ENCODE assay signal across 16 cellular contexts in genomic region chr22:39558254-39558727, GRCh38. TPM values are rescaled to one million over a fixed set of nuclear protein-coding genes. Genes with fewer than 3 reads are reported as not detected.
DNase-seq lines count a peak whose midpoint lies in the region; ATAC-seq and TF ChIP-seq lines count a peak whose summit lies in the region.
"Had no signal": no experiment of that assay in that cellular context is flagged by ENCODE, and none has a peak within 500 bp of the region (broad histone marks: within the 10 kb centered on the region; RNA-seq: fewer than 3 reads in every experiment).

No MANE protein-coding gene starts in this region.

- no peaks in the 10 kb centered on the region for H3K36me3 ChIP-seq in cardiac muscle cell
- H3K36me3 ChIP-seq in right atrium auricular region: no peaks in the 10 kb centered on the region
- H3K36me3 ChIP-seq in iPS-20b (ENCODE audit: insufficient read depth, low read depth, low read length): no peaks in the 10 kb centered on the region
- no peaks in the 10 kb centered on the region for H3K36me3 ChIP-seq in thoracic aorta
- H3K36me3 ChIP-seq: BLaER1, brain microvascular endothelial cell had no signal

- H3K27ac Mint-ChIP-seq in activated T-helper 2 cell treated with anti-CD3 and anti-CD28 coated beads, Interferon-gamma antibody, Interleukin-2, Interleukin-4, amounts not matched to agents 10 μg/mL and 5 μg/mL and 100 μg/mL, durations not matched to agents 14 hours and 24 hours and 36 hours: no peak overlapping the region
- H3K27ac Mint-ChIP-seq: HFFc6 had no signal

- H3K4me3 ChIP-seq in cardiac muscle cell: peak overlapping the region; percentile 24
- peak overlapping the region in 1 of 2 donors; percentile 31 for H3K4me3 ChIP-seq in right atrium auricular region
- peak overlapping the region; percentile 40; the same call in 1 of the 2 replicates for H3K4me3 ChIP-seq in iPS-20b (ENCODE audit: low read length)
- peak overlapping the region; percentile 48 for H3K4me3 ChIP-seq in thoracic aorta
- H3K4me3 ChIP-seq: lung had no signal

- H3K36me3 Mint-ChIP-seq in activated T-helper 2 cell treated with anti-CD3 and anti-CD28 coated beads, Interferon-gamma antibody, Interleukin-2, Interleukin-4, amounts not matched to agents 10 μg/mL and 5 μg/mL and 100 μg/mL, durations not matched to agents 14 hours and 24 hours and 36 hours (ENCODE audit: low read depth): no peaks in the 10 kb centered on the region

- ATAC-seq in thoracic aorta (ENCODE audit: insufficient number of reproducible peaks, low FRiP score, low read depth) (no peak), HG03045 (IDR thresholded peaks at IDR 0.05; ENCODE audit: unreplicated experiment) (no peak), HG02870 (IDR thresholded peaks at IDR 0.05; ENCODE audit: unreplicated experiment) (no peak), HG03571 (IDR thresholded peaks at IDR 0.05; ENCODE audit: unreplicated experiment) (no peak)

- H3K27me3 ChIP-seq in cardiac muscle cell (peaks cover 41% of the 10 kb centered on the region), right atrium auricular region (peaks cover 8 to 14% of the 10 kb centered on the region in 2 donors), iPS-20b (ENCODE audit: insufficient read depth, low read length) (peaks cover 82% of the 10 kb centered on the region), thoracic aorta (replicated peaks; ENCODE audit: insufficient read depth) (peaks cover 9% of the 10 kb centered on the region)

- no peak overlapping the region for H3K27ac ChIP-seq in cardiac muscle cell
- H3K27ac ChIP-seq in right atrium auricular region: no peak overlapping the region
- H3K27ac ChIP-seq in iPS-20b (ENCODE audit: low read length): no peak overlapping the region
- H3K27ac ChIP-seq in thoracic aorta: no peak overlapping the region
- H3K27ac ChIP-seq: BLaER1, brain microvascular endothelial cell had no signal

- intact Hi-C loops in activated T-helper 2 cell treated with anti-CD3 and anti-CD28 coated beads, Interferon-gamma antibody, Interleukin-2, Interleukin-4, amounts not matched to agents 10 μg/mL and 5 μg/mL and 100 μg/mL, durations not matched to agents 14 hours and 24 hours and 36 hours (cut with micrococcal nuclease): no loop called here

- H3K27me3 Mint-ChIP-seq in activated T-helper 2 cell treated with anti-CD3 and anti-CD28 coated beads, Interferon-gamma antibody, Interleukin-2, Interleukin-4, amounts not matched to agents 10 μg/mL and 5 μg/mL and 100 μg/mL, durations not matched to agents 14 hours and 24 hours and 36 hours (ENCODE audit: low read depth): peaks cover 42% of the 10 kb centered on the region

- DNase-seq in cardiac muscle cell (ENCODE audit: low read depth in 1 of 2, low spot score in 1 of 2): peak in 1 of 2 donors; percentile 32
- DNase-seq in right atrium auricular region (ENCODE audit: low spot score): no peak
- no peak for DNase-seq in activated T-helper 2 cell treated with anti-CD3 and anti-CD28 coated beads, Interferon-gamma antibody, Interleukin-2, Interleukin-4, amounts not matched to agents 10 μg/mL and 5 μg/mL and 100 μg/mL, durations not matched to agents 14 hours and 24 hours and 36 hours (ENCODE audit: low spot score)
- DNase-seq in thoracic aorta (ENCODE audit: low spot score): no peak
- DNase-seq: brain microvascular endothelial cell; HFFc6; NCI-H510A; stimulated activated CD4-positive, alpha-beta T cell treated with anti-CD3 and anti-CD28 coated beads, Interleukin-2, amount 100 ng/mL, for 48 hours; T1000 had no signal

- no peak overlapping the region for H3K9ac ChIP-seq in iPS-20b (ENCODE audit: low read depth, low read length)
- H3K9ac ChIP-seq: BLaER1 had no signal

- H3K4me3 Mint-ChIP-seq in activated T-helper 2 cell treated with anti-CD3 and anti-CD28 coated beads, Interferon-gamma antibody, Interleukin-2, Interleukin-4, amounts not matched to agents 10 μg/mL and 5 μg/mL and 100 μg/mL, durations not matched to agents 14 hours and 24 hours and 36 hours (ENCODE audit: low read depth): peak overlapping the region; percentile 17
- H3K4me3 Mint-ChIP-seq: HFFc6 had no signal

- H3K9me3 ChIP-seq in cardiac muscle cell (ENCODE audit: low read depth) (no peaks in the 10 kb centered on the region), right atrium auricular region (no peaks in the 10 kb centered on the region), iPS-20b (ENCODE audit: insufficient read depth, low read depth, low read length) (no peaks in the 10 kb centered on the region), thoracic aorta (no peaks in the 10 kb centered on the region)
- H3K9me3 ChIP-seq: BLaER1 had no signal

- TF ChIP-seq CTCF in cardiac muscle cell (IDR thresholded peaks at IDR 0.05; ENCODE audit: low read depth, low read length): no peak
- TF ChIP-seq CTCF in right atrium auricular region (IDR thresholded peaks at IDR 0.05): no peak
- no peak for TF ChIP-seq CTCF in thoracic aorta (IDR thresholded peaks at IDR 0.05)

- no peaks in the 10 kb centered on the region for H3K9me3 Mint-ChIP-seq in activated T-helper 2 cell treated with anti-CD3 and anti-CD28 coated beads, Interferon-gamma antibody, Interleukin-2, Interleukin-4, amounts not matched to agents 10 μg/mL and 5 μg/mL and 100 μg/mL, durations not matched to agents 14 hours and 24 hours and 36 hours
- H3K9me3 Mint-ChIP-seq: HFFc6 had no signal

- H3K4me1 Mint-ChIP-seq in activated T-helper 2 cell treated with anti-CD3 and anti-CD28 coated beads, Interferon-gamma antibody, Interleukin-2, Interleukin-4, amounts not matched to agents 10 μg/mL and 5 μg/mL and 100 μg/mL, durations not matched to agents 14 hours and 24 hours and 36 hours (ENCODE audit: low read depth): peaks cover 2% of the 10 kb centered on the region

- H3K4me1 ChIP-seq in cardiac muscle cell (ENCODE audit: low read depth) (peaks cover 6% of the 10 kb centered on the region), right atrium auricular region (peaks cover 0 to 13% of the 10 kb centered on the region in 2 donors), iPS-20b (ENCODE audit: insufficient read depth, low read length) (no peaks in the 10 kb centered on the region), thoracic aorta (ENCODE audit: control insufficient read depth in 1 of 2, low read depth in 2 of 2) (peaks cover 6 to 7% of the 10 kb centered on the region in 2 donors)

RNA-seq across cellular contexts. Expression of gene CACNA1I, which starts 12.3 kb away (rescaled TPM):
- total RNA-seq in cardiac muscle cell (0.14 and 0.24 TPM in 2 replicates), right atrium auricular region (under 1 TPM in 1 of 2 donors, not detected in 1; 0.08 TPM), thoracic aorta (under 1 TPM; 0.14 to 0.21 TPM)
- 0.04 and 0.47 TPM in 2 replicates for polyA plus RNA-seq in cardiac muscle cell
- 0.09 TPM in 2 replicates for total RNA-seq in activated T-helper 2 cell treated with anti-CD3 and anti-CD28 coated beads, Interferon-gamma antibody, Interleukin-2, Interleukin-4, amounts not matched to agents 10 μg/mL and 5 μg/mL and 100 μg/mL, durations not matched to agents 14 hours and 24 hours and 36 hours
- total RNA-seq: HFFc6, HT1080 had no signal

RNA-seq across cellular contexts. Expression of gene RPS19BP1, which starts 25.7 kb away (rescaled TPM):
- total RNA-seq in cardiac muscle cell (144 and 169 TPM in 2 replicates), right atrium auricular region (100 to 1,000 TPM in 1 of 2 donors, 10 to 100 TPM in 1; 88.1 to 135 TPM), thoracic aorta (10 to 100 TPM; 77.7 to 89.6 TPM)
- polyA plus RNA-seq in cardiac muscle cell: 112 and 150 TPM in 2 replicates
- 76.9 and 78.4 TPM in 2 replicates for total RNA-seq in activated T-helper 2 cell treated with anti-CD3 and anti-CD28 coated beads, Interferon-gamma antibody, Interleukin-2, Interleukin-4, amounts not matched to agents 10 μg/mL and 5 μg/mL and 100 μg/mL, durations not matched to agents 14 hours and 24 hours and 36 hours

RNA-seq across cellular contexts. Expression of gene ATF4, which starts 37.9 kb away (rescaled TPM):
- total RNA-seq in cardiac muscle cell: 283 and 375 TPM in 2 replicates
- polyA plus RNA-seq in cardiac muscle cell: 194 and 203 TPM in 2 replicates
- total RNA-seq in right atrium auricular region: 100 to 1,000 TPM; 155 to 256 TPM
- total RNA-seq in activated T-helper 2 cell treated with anti-CD3 and anti-CD28 coated beads, Interferon-gamma antibody, Interleukin-2, Interleukin-4, amounts not matched to agents 10 μg/mL and 5 μg/mL and 100 μg/mL, durations not matched to agents 14 hours and 24 hours and 36 hours: 339 and 348 TPM in 2 replicates
- 100 to 1,000 TPM; 301 to 320 TPM for total RNA-seq in thoracic aorta

RNA-seq across cellular contexts. Expression of gene MIEF1, which starts 56.2 kb away (rescaled TPM):
- total RNA-seq in cardiac muscle cell: 27.2 and 31.2 TPM in 2 replicates
- 29.1 and 33.7 TPM in 2 replicates for polyA plus RNA-seq in cardiac muscle cell
- 10 to 100 TPM; 14.4 to 22.1 TPM for total RNA-seq in right atrium auricular region
- total RNA-seq in activated T-helper 2 cell treated with anti-CD3 and anti-CD28 coated beads, Interferon-gamma antibody, Interleukin-2, Interleukin-4, amounts not matched to agents 10 μg/mL and 5 μg/mL and 100 μg/mL, durations not matched to agents 14 hours and 24 hours and 36 hours: 46.9 and 47.5 TPM in 2 replicates
- total RNA-seq in thoracic aorta: 10 to 100 TPM; 18.8 to 36.9 TPM
